In genomic region chr7:14825909-14826308, GRCh38 we compare ENCODE assay signal across 17 cellular contexts.
"Had no signal": no experiment of that assay in that cellular context is flagged by ENCODE, and none has a peak within 500 bp of the region (broad histone marks: within the 10 kb centered on the region; RNA-seq: fewer than 3 reads in every experiment).

No MANE protein-coding gene starts in this region.

- H3K4me1 ChIP-seq: adrenal gland had no signal

- DNase-seq: activated CD4-positive, alpha-beta T cell treated with anti-CD3 and anti-CD28 coated beads for 4 hours; activated CD8-positive, alpha-beta memory T cell treated with anti-CD3 and anti-CD28 coated beads, Interleukin-2, amount 50 U/mL, for 4 hours; activated CD8-positive, alpha-beta T cell treated with anti-CD3 and anti-CD28 coated beads for 36 hours; activated naive CD4-positive, alpha-beta T cell treated with anti-CD3 and anti-CD28 coated beads, Interleukin-2, amount 50 U/mL, for 16 hours; activated naive CD8-positive, alpha-beta T cell treated with anti-CD3 and anti-CD28 coated beads, Interleukin-2, amount 10 ng/mL, durations not matched to agents 7 days and 5 days; adrenal gland; anterior cingulate cortex; central memory CD4-positive, alpha-beta T cell; KG1; NCI-H1092; NCI-H1417; NCI-H1930; NCI-H2107; NCI-H2227 treated with DMSO at 0.1 percent for 48 hours; PC-3; SHP77 treated with DMSO at 0.1 percent for 48 hours had no signal

- H3K4me3 ChIP-seq: adrenal gland had no signal

- H3K36me3 ChIP-seq: adrenal gland had no signal

- H3K9me3 ChIP-seq: adrenal gland had no signal

- H3K27me3 ChIP-seq: adrenal gland had no signal

- ATAC-seq: activated CD4-positive, CD25-positive, alpha-beta regulatory T cell treated with anti-CD3 and anti-CD28 coated beads, Interleukin-2, amount 50 U/mL, for 24 hours; activated CD8-positive, alpha-beta T cell treated with anti-CD3 and anti-CD28 coated beads for 36 hours; PC-3 had no signal

- H3K27ac ChIP-seq: adrenal gland had no signal
